In genomic region chr5:140602165-140602564, GRCh38 we compare ENCODE assay signal across 14 cellular contexts. TPM values are rescaled to one million over a fixed set of nuclear protein-coding genes. Genes with fewer than 3 reads are reported as not detected.
DNase-seq lines count a peak whose midpoint lies in the region; ATAC-seq and TF ChIP-seq lines count a peak whose summit lies in the region.
"Had no signal": no experiment of that assay in that cellular context is flagged by ENCODE, and none has a peak within 500 bp of the region (broad histone marks: within the 10 kb centered on the region; RNA-seq: fewer than 3 reads in every experiment).

No MANE protein-coding gene starts in this region.

- H3K36me3 ChIP-seq in right atrium auricular region (no peaks in the 10 kb centered on the region), heart left ventricle (no peaks in the 10 kb centered on the region), esophagus squamous epithelium (no peaks in the 10 kb centered on the region), upper lobe of left lung (no peaks in the 10 kb centered on the region)
- H3K36me3 ChIP-seq: WERI-Rb-1 had no signal

- H3K9me3 ChIP-seq in right atrium auricular region (no peaks in the 10 kb centered on the region), heart left ventricle (no peaks in the 10 kb centered on the region), esophagus squamous epithelium (no peaks in the 10 kb centered on the region), upper lobe of left lung (no peaks in the 10 kb centered on the region)

- 71 to 81% (median 77%) methylated on average over 4 of the region's 4 CpGs for WGBS in heart left ventricle, 4 donors
- WGBS in esophagus squamous epithelium, 2 donors = 69 to 70% methylated on average over 4 of the region's 4 CpGs
- WGBS in upper lobe of left lung, 2 donors = 76% methylated on average over 4 of the region's 4 CpGs

- DNase-seq in right atrium auricular region (ENCODE audit: low spot score) (no peak), heart left ventricle (no peak), esophagus squamous epithelium (lab: John Stamatoyannopoulos, UW) (no peak), upper lobe of left lung (peak in 1 of 2 donors; percentile 54), ACHN (no peak)
- DNase-seq: activated CD4-positive, alpha-beta memory T cell treated with anti-CD3 and anti-CD28 coated beads, Interleukin-2, amount 10 ng/mL, durations not matched to agents 7 days and 5 days; activated T-cell treated with anti-CD3 and anti-CD28 coated beads, Interleukin-2, amount 50 U/mL, for 4 hours; CD8-positive, alpha-beta memory T cell; DND-41; NCI-H2081; NCI-H526 treated with DMSO at 0.1 percent for 48 hours; WERI-Rb-1 had no signal

- intact Hi-C loops in heart left ventricle (cut with DNase I) = no loop called here
- intact Hi-C loops in esophagus squamous epithelium (cut with DNase I) = no loop called here

- TF ChIP-seq CTCF in right atrium auricular region (IDR thresholded peaks at IDR 0.05) (no peak), heart left ventricle (IDR thresholded peaks at IDR 0.05) (no peak), esophagus squamous epithelium (IDR thresholded peaks at IDR 0.05) (no peak), upper lobe of left lung (IDR thresholded peaks at IDR 0.05) (no peak)

- in situ Hi-C loops in ACHN (cut with HindIII; ENCODE audit: low pct_ligation_motif_present, low pct_unique_long_range_greater_than_20kb, low sequenced_read_pairs) = no loop called here

- H3K4me3 ChIP-seq in right atrium auricular region = no peak overlapping the region
- no peak overlapping the region for H3K4me3 ChIP-seq in heart left ventricle
- no peak overlapping the region for H3K4me3 ChIP-seq in esophagus squamous epithelium
- H3K4me3 ChIP-seq in upper lobe of left lung = no peak overlapping the region

- TF ChIP-seq EP300 in upper lobe of left lung (IDR thresholded peaks at IDR 0.05) = no peak

- no peaks in the 10 kb centered on the region for H3K4me1 ChIP-seq in right atrium auricular region
- H3K4me1 ChIP-seq in heart left ventricle = peaks cover 0 to 7% (median 0%) of the 10 kb centered on the region in 12 donors
- no peaks in the 10 kb centered on the region for H3K4me1 ChIP-seq in esophagus squamous epithelium
- peaks cover 0 to 8% (median 7%) of the 10 kb centered on the region in 4 donors for H3K4me1 ChIP-seq in upper lobe of left lung

- H3K27me3 ChIP-seq in right atrium auricular region (no peaks in the 10 kb centered on the region), heart left ventricle (no peaks in the 10 kb centered on the region), esophagus squamous epithelium (no peaks in the 10 kb centered on the region), upper lobe of left lung (no peaks in the 10 kb centered on the region)

- ATAC-seq in heart left ventricle (no peak), upper lobe of left lung (ENCODE audit: low FRiP score in 2 of 2) (peak in 1 of 2 donors; percentile 73), HG02588 (IDR thresholded peaks at IDR 0.05; ENCODE audit: unreplicated experiment) (no peak)
- ATAC-seq: activated T-cell treated with anti-CD3 and anti-CD28 coated beads, Interleukin-2, amount 50 U/mL, for 4 hours; HCT116 had no signal

- peak overlapping the region; percentile 27 to 51 for H3K27ac ChIP-seq in right atrium auricular region
- H3K27ac ChIP-seq in heart left ventricle = peak overlapping the region in 5 of 12 donors; percentile 17 to 91 (median 52)
- peak overlapping the region; percentile 7 to 58 (median 35) for H3K27ac ChIP-seq in esophagus squamous epithelium
- peak overlapping the region; percentile 24 to 86 (median 70) for H3K27ac ChIP-seq in upper lobe of left lung
- H3K27ac ChIP-seq: WERI-Rb-1 had no signal

- TF ChIP-seq POLR2A in heart left ventricle (IDR thresholded peaks at IDR 0.05) = no peak
- TF ChIP-seq POLR2A in esophagus squamous epithelium (IDR thresholded peaks at IDR 0.05) = no peak
- no peak for TF ChIP-seq POLR2A in upper lobe of left lung (IDR thresholded peaks at IDR 0.05)

RNA-seq across cellular contexts. Expression of gene CD14, which starts 30.8 kb away (rescaled TPM):
- 10 to 100 TPM; 25.0 to 74.1 TPM for total RNA-seq in right atrium auricular region
- 100 to 1,000 TPM in 2 of 9 donors, 10 to 100 TPM in 7; 16.6 to 220 (median 26.7) TPM for total RNA-seq in heart left ventricle
- 10 to 100 TPM in 1 of 2 donors, 1 to 10 TPM in 1; 9.9 to 20.3 TPM for polyA plus RNA-seq in heart left ventricle
- total RNA-seq in esophagus squamous epithelium = 10 to 100 TPM in 3 of 4 donors, 1 to 10 TPM in 1; 7.6 to 58.1 (median 30.9) TPM
- total RNA-seq in upper lobe of left lung = 100 to 1,000 TPM in 4 of 6 donors, 10 to 100 TPM in 2; 27.3 to 195 (median 102) TPM

RNA-seq across cellular contexts. Expression of gene TMCO6, which starts 37.1 kb away (rescaled TPM):
- 10 to 100 TPM; 10.6 to 26.0 TPM for total RNA-seq in right atrium auricular region
- 10 to 100 TPM in 1 of 9 donors, 1 to 10 TPM in 8; 2.2 to 11.7 (median 3.3) TPM for total RNA-seq in heart left ventricle
- polyA plus RNA-seq in heart left ventricle = 1 to 10 TPM; 3.9 to 8.7 TPM
- total RNA-seq in esophagus squamous epithelium = 10 to 100 TPM; 18.4 to 46.7 (median 28.2) TPM
- total RNA-seq in upper lobe of left lung = 10 to 100 TPM; 11.8 to 99.7 (median 31.3) TPM

RNA-seq across cellular contexts. Expression of gene SLC35A4, which starts 37.5 kb away (rescaled TPM):
- 10 to 100 TPM; 47.4 to 63.9 TPM for total RNA-seq in right atrium auricular region
- total RNA-seq in heart left ventricle = 10 to 100 TPM; 55.5 to 92.1 (median 75.9) TPM
- polyA plus RNA-seq in heart left ventricle = 100 to 1,000 TPM in 1 of 2 donors, 10 to 100 TPM in 1; 39.2 to 118 TPM
- total RNA-seq in esophagus squamous epithelium = 10 to 100 TPM; 41.4 to 56.9 (median 52.6) TPM
- total RNA-seq in upper lobe of left lung = 10 to 100 TPM; 30.4 to 92.3 (median 56.7) TPM

RNA-seq across cellular contexts. Expression of gene APBB3, which starts 37.8 kb away (rescaled TPM):
- total RNA-seq in right atrium auricular region (1 to 10 TPM; 7.4 to 8.3 TPM), heart left ventricle (10 to 100 TPM in 5 of 9 donors, 1 to 10 TPM in 4; 3.6 to 23.1 (median 11.4) TPM), esophagus squamous epithelium (10 to 100 TPM in 1 of 4 donors, 1 to 10 TPM in 3; 3.4 to 10.5 (median 6.5) TPM), upper lobe of left lung (100 to 1,000 TPM in 1 of 6 donors, 10 to 100 TPM in 5; 14.1 to 127 (median 28.4) TPM)
- polyA plus RNA-seq in heart left ventricle = 10 to 100 TPM in 1 of 2 donors, 1 to 10 TPM in 1; 4.9 to 14.7 TPM

RNA-seq across cellular contexts. Expression of gene SRA1, which starts 44.9 kb away (rescaled TPM):
- 10 to 100 TPM; 24.6 to 27.9 TPM for total RNA-seq in right atrium auricular region
- 10 to 100 TPM; 22.4 to 38.1 (median 28.1) TPM for total RNA-seq in heart left ventricle
- 10 to 100 TPM; 32.1 to 36.5 TPM for polyA plus RNA-seq in heart left ventricle
- total RNA-seq in esophagus squamous epithelium = 10 to 100 TPM; 17.4 to 22.3 (median 21.0) TPM
- 10 to 100 TPM; 23.1 to 31.6 (median 29.6) TPM for total RNA-seq in upper lobe of left lung
